ENCODE assay signal across 15 cellular contexts in genomic region chr11:126281245-126281644, GRCh38. TPM values are rescaled to one million over a fixed set of nuclear protein-coding genes. Genes with fewer than 3 reads are reported as not detected.
DNase-seq lines count a peak whose midpoint lies in the region; ATAC-seq, FAIRE-seq and TF ChIP-seq lines count a peak whose summit lies in the region.
"Had no signal": no experiment of that assay in that cellular context is flagged by ENCODE, and none has a peak within 500 bp of the region (broad histone marks: within the 10 kb centered on the region; RNA-seq: fewer than 3 reads in every experiment).

No MANE protein-coding gene starts in this region.

- POLR2A ChIA-PET in T-cell (lab: Charles Lee), result interaction anchor here in 1 of 2 donors (1.1 kb wide), 1 partner anchor 38 kb away, joined by 5 read pairs; no protein-coding TSS in a partner anchor

- H3K4me3 ChIP-seq in spleen, result peak overlapping the region in 1 of 8 donors; percentile 28
- H3K4me3 ChIP-seq: smooth muscle cell had no signal

- CTCF ChIA-PET in T-cell (lab: Charles Lee), result interaction anchor here in 1 of 2 donors (1.0 kb wide), 1 partner anchor 30 kb away, joined by 4 read pairs; no protein-coding TSS in a partner anchor

- H3K27me3 ChIP-seq in spleen (replicated peaks in 1 of 7), result no peaks in the 10 kb centered on the region

- no peaks in the 10 kb centered on the region for H3K9me3 Mint-ChIP-seq in activated CD4-positive, alpha-beta T cell treated with anti-CD3 and anti-CD28 coated beads, Interleukin-2, amount 10 ng/mL, durations not matched to agents 24 days and 14 days
- no peaks in the 10 kb centered on the region for H3K9me3 Mint-ChIP-seq in T-cell
- no peaks in the 10 kb centered on the region for H3K9me3 Mint-ChIP-seq in immature natural killer cell

- H3K27me3 Mint-ChIP-seq in activated CD4-positive, alpha-beta T cell treated with anti-CD3 and anti-CD28 coated beads, Interleukin-2, amount 10 ng/mL, durations not matched to agents 24 days and 14 days, result no peaks in the 10 kb centered on the region
- H3K27me3 Mint-ChIP-seq in T-cell (no peaks in the 10 kb centered on the region), immature natural killer cell (ENCODE audit: low read depth in 3 of 3) (peaks cover 4 to 17% (median 6%) of the 10 kb centered on the region in 3 donors)

- H3K4me1 ChIP-seq in spleen, result peaks cover 25 to 64% (median 50%) of the 10 kb centered on the region in 6 donors

- 65 to 79% (median 77%) methylated on average over 6 of the region's 6 CpGs for WGBS in spleen, 5 donors

- no peak for TF ChIP-seq CTCF in spleen (IDR thresholded peaks at IDR 0.05 in 8 of 11, conservative IDR thresholded peaks at IDR 0.05 in 3 of 11)

- H3K9me3 ChIP-seq in spleen, result no peaks in the 10 kb centered on the region
- H3K9me3 ChIP-seq: SK-N-SH had no signal

- ATAC-seq in T-cell (replicated peaks in 1 of 4), result no peak
- ATAC-seq: esophagus mucosa, left ventricle myocardium superior had no signal

- peaks cover 23% of the 10 kb centered on the region for H3K36me3 Mint-ChIP-seq in activated CD4-positive, alpha-beta T cell treated with anti-CD3 and anti-CD28 coated beads, Interleukin-2, amount 10 ng/mL, durations not matched to agents 24 days and 14 days (ENCODE audit: low read depth)
- H3K36me3 Mint-ChIP-seq in T-cell (peaks cover 9% of the 10 kb centered on the region), immature natural killer cell (peaks cover 0 to 10% (median 0%) of the 10 kb centered on the region in 3 donors)

- no peak overlapping the region for H3K27ac Mint-ChIP-seq in activated CD4-positive, alpha-beta T cell treated with anti-CD3 and anti-CD28 coated beads, Interleukin-2, amount 10 ng/mL, durations not matched to agents 24 days and 14 days
- H3K27ac Mint-ChIP-seq in T-cell (peak overlapping the region; percentile 95 to 98), immature natural killer cell (peak overlapping the region; percentile 70 to 93 (median 84))

- H3K4me3 Mint-ChIP-seq in activated CD4-positive, alpha-beta T cell treated with anti-CD3 and anti-CD28 coated beads, Interleukin-2, amount 10 ng/mL, durations not matched to agents 24 days and 14 days, result peak overlapping the region; percentile 98
- H3K4me3 Mint-ChIP-seq in T-cell, result peak overlapping the region; percentile 86 to 95 (median 90)
- H3K4me3 Mint-ChIP-seq in immature natural killer cell, result peak overlapping the region; percentile 87 to 96 (median 91)

- FAIRE-seq in RCC 7860 (lab: Jason Lieb, UNC), result no peak
- FAIRE-seq: colon had no signal

- peak overlapping the region; percentile 37 to 99 (median 96) for H3K27ac ChIP-seq in spleen

- H3K36me3 ChIP-seq in spleen, result peaks cover 0 to 23% (median 10%) of the 10 kb centered on the region in 6 donors

- no peak for DNase-seq in activated CD4-positive, alpha-beta T cell treated with anti-CD3 and anti-CD28 coated beads, Interleukin-2, amount 10 ng/mL, durations not matched to agents 24 days and 14 days
- DNase-seq in activated CD4-positive, alpha-beta T cell treated with anti-CD3 and anti-CD28 coated beads, Interleukin-2, amount 50 U/mL, for 1 hour, result no peak
- DNase-seq in T-cell, result no peak
- DNase-seq in immature natural killer cell, result no peak
- DNase-seq in spleen, result no peak
- DNase-seq in T-helper 9 cell, result no peak
- DNase-seq in RCC 7860 (ENCODE audit: low spot score), result no peak
- no peak for DNase-seq in DMS53 (lab: John Stamatoyannopoulos, UW)
- DNase-seq: hippocampal formation, left ventricle myocardium superior, NCI-H2227 treated with DMSO at 0.1 percent for 48 hours, SK-N-SH had no signal

- intact Hi-C loops in activated CD4-positive, alpha-beta T cell treated with anti-CD3 and anti-CD28 coated beads, Interleukin-2, amount 10 ng/mL, durations not matched to agents 24 days and 14 days (cut with micrococcal nuclease), result no loop called here
- intact Hi-C loops in spleen (cut with DNase I; ENCODE audit: low total_unique reads), result no loop called here

- peaks cover 31% of the 10 kb centered on the region for H3K4me1 Mint-ChIP-seq in activated CD4-positive, alpha-beta T cell treated with anti-CD3 and anti-CD28 coated beads, Interleukin-2, amount 10 ng/mL, durations not matched to agents 24 days and 14 days
- H3K4me1 Mint-ChIP-seq in T-cell (peaks cover 43 to 55% (median 48%) of the 10 kb centered on the region in 3 donors), immature natural killer cell (peaks cover 36 to 37% of the 10 kb centered on the region in 2 donors)

- TF ChIP-seq POLR2A in spleen (IDR thresholded peaks at IDR 0.05), result no peak

RNA-seq across cellular contexts. Expression of gene TIRAP, which starts 1.6 kb away (rescaled TPM):
- total RNA-seq in activated CD4-positive, alpha-beta T cell treated with anti-CD3 and anti-CD28 coated beads, Interleukin-2, amount 10 ng/mL, durations not matched to agents 24 days and 14 days, result 11.4 and 12.0 TPM in 2 replicates
- total RNA-seq in T-cell (10 to 100 TPM; 11.3 to 23.4 (median 21.9) TPM), spleen (10 to 100 TPM; 15.4 to 23.5 (median 18.5) TPM)
- polyA plus RNA-seq in immature natural killer cell (10 to 100 TPM in 1 of 3 donors, 1 to 10 TPM in 2; 6.0 to 15.6 (median 6.5) TPM), spleen (1 to 10 TPM; 2.6 to 7.3 (median 3.0) TPM)

RNA-seq across cellular contexts. Expression of gene FOXRED1, which starts 12.3 kb away (rescaled TPM):
- 57.8 and 59.2 TPM in 2 replicates for total RNA-seq in activated CD4-positive, alpha-beta T cell treated with anti-CD3 and anti-CD28 coated beads, Interleukin-2, amount 10 ng/mL, durations not matched to agents 24 days and 14 days
- total RNA-seq in T-cell (10 to 100 TPM; 32.5 to 38.5 (median 34.5) TPM), spleen (10 to 100 TPM; 26.1 to 48.1 (median 32.0) TPM)
- polyA plus RNA-seq in immature natural killer cell (10 to 100 TPM; 19.0 to 37.0 (median 20.5) TPM), spleen (10 to 100 TPM; 20.5 to 31.6 (median 23.3) TPM)

RNA-seq across cellular contexts. Expression of gene SRPRA, which starts 12.6 kb away (rescaled TPM):
- 180 and 191 TPM in 2 replicates for total RNA-seq in activated CD4-positive, alpha-beta T cell treated with anti-CD3 and anti-CD28 coated beads, Interleukin-2, amount 10 ng/mL, durations not matched to agents 24 days and 14 days
- total RNA-seq in T-cell (100 to 1,000 TPM; 134 to 176 (median 142) TPM), spleen (100 to 1,000 TPM; 103 to 130 (median 117) TPM)
- polyA plus RNA-seq in immature natural killer cell (100 to 1,000 TPM in 2 of 3 donors, 10 to 100 TPM in 1; 67.7 to 161 (median 150) TPM), spleen (10 to 100 TPM; 30.9 to 35.3 (median 32.0) TPM)

RNA-seq across cellular contexts. Expression of gene DCPS, which starts 22.6 kb away (rescaled TPM):
- total RNA-seq in activated CD4-positive, alpha-beta T cell treated with anti-CD3 and anti-CD28 coated beads, Interleukin-2, amount 10 ng/mL, durations not matched to agents 24 days and 14 days, result 36.0 and 40.2 TPM in 2 replicates
- total RNA-seq in T-cell (10 to 100 TPM; 12.4 to 23.7 (median 19.8) TPM), spleen (10 to 100 TPM; 17.4 to 30.8 (median 21.1) TPM)
- polyA plus RNA-seq in immature natural killer cell (10 to 100 TPM; 33.1 to 65.7 (median 40.6) TPM), spleen (10 to 100 TPM; 23.9 to 35.2 (median 30.4) TPM)
